17 cellular contexts compared by ENCODE assay signal in the genomic region with DNA sequence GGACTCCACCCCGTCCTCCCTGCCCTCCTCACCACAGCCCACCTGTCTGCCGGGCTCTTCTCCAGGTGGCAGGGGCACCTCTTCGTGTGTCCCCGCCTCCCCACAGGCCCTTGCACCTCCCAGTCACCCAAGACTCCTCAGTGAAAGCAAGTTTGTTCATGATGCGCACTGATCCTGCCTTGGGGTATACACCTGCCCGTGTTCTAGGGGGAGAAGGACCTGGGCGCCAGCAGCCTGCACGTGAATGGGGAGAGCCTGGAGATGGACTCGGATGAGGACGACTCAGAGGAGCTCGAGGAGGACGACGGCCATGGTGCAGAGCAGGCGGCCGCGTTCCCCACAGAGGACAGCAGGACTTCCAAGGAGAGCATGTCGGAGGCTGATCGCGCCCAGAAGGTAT.
A peak's percentile ranks its signal among the peaks of the same experiment; 100 is the strongest.
DNase-seq lines count a peak whose midpoint lies in the region; ATAC-seq and TF ChIP-seq lines count a peak whose summit lies in the region.
"Had no signal": no experiment of that assay in that cellular context is flagged by ENCODE, and none has a peak within 500 bp of the region (broad histone marks: within the 10 kb centered on the region; RNA-seq: fewer than 3 reads in every experiment).

No MANE protein-coding gene starts in this region.

- no peaks in the 10 kb centered on the region for H3K9me3 Mint-ChIP-seq in activated T-helper 17 cell treated with anti-CD3 and anti-CD28 coated beads, Interleukin-2, amount 50 U/mL, for 72 hours
- H3K9me3 Mint-ChIP-seq in memory B cell, result no peaks in the 10 kb centered on the region
- peaks cover 2% of the 10 kb centered on the region for H3K9me3 Mint-ChIP-seq in stimulated activated memory B cell treated with anti-CD40 and anti-IgM and Interleukin-4, amounts not matched to agents 10 μg/mL and 1 μg/mL and 100 μg/mL, for 72 hours
- H3K9me3 Mint-ChIP-seq: CD4-positive, CD25-positive, alpha-beta regulatory T cell had no signal

- peaks cover 7% of the 10 kb centered on the region for H3K4me1 Mint-ChIP-seq in activated T-helper 17 cell treated with anti-CD3 and anti-CD28 coated beads, Interleukin-2, amount 50 U/mL, for 72 hours
- peaks cover 29% of the 10 kb centered on the region for H3K4me1 Mint-ChIP-seq in memory B cell
- peaks cover 73% of the 10 kb centered on the region for H3K4me1 Mint-ChIP-seq in stimulated activated memory B cell treated with anti-CD40 and anti-IgM and Interleukin-4, amounts not matched to agents 10 μg/mL and 1 μg/mL and 100 μg/mL, for 72 hours

- peaks cover 40% of the 10 kb centered on the region for H3K4me1 ChIP-seq in OCI-LY1 (ENCODE audit: insufficient read depth, low read length, severe bottlenecking)
- H3K4me1 ChIP-seq: HAP-1 had no signal

- no peak for ATAC-seq in activated T-helper 17 cell treated with anti-CD3 and anti-CD28 coated beads, Interleukin-2, amount 50 U/mL, for 72 hours (replicated peaks)
- no peak for ATAC-seq in memory B cell (ENCODE audit: low read depth)
- ATAC-seq in stimulated activated memory B cell treated with anti-CD40 and anti-IgM and Interleukin-4, amounts not matched to agents 10 μg/mL and 1 μg/mL and 100 μg/mL, for 72 hours, result no peak

- no peak for TF ChIP-seq CTCF in OCI-LY1 (IDR thresholded peaks at IDR 0.05; ENCODE audit: low read length)
- no peak for TF ChIP-seq CTCF in brain microvascular endothelial cell (IDR thresholded peaks at IDR 0.05; ENCODE audit: low read depth, low read length, missing control alignments)

- H3K79me2 ChIP-seq in OCI-LY1 (ENCODE audit: insufficient read depth, low read length), result 0 out of 2 replicates have a peak, but pooled peaks cover 3% of the 10 kb centered on the region

- H3K27ac Mint-ChIP-seq in activated T-helper 17 cell treated with anti-CD3 and anti-CD28 coated beads, Interleukin-2, amount 50 U/mL, for 72 hours, result peak overlapping the region; percentile 42
- peak overlapping the region; percentile 92 for H3K27ac Mint-ChIP-seq in memory B cell
- H3K27ac Mint-ChIP-seq in stimulated activated memory B cell treated with anti-CD40 and anti-IgM and Interleukin-4, amounts not matched to agents 10 μg/mL and 1 μg/mL and 100 μg/mL, for 72 hours, result peak overlapping the region; percentile 95

- H3K9ac ChIP-seq in OCI-LY1 (ENCODE audit: low read length), result no peak overlapping the region

- H3K36me3 ChIP-seq in OCI-LY1 (ENCODE audit: insufficient read depth, low read length) (peaks cover 69% of the 10 kb centered on the region), brain microvascular endothelial cell (replicated peaks) (peaks cover 15% of the 10 kb centered on the region)

- no peaks in the 10 kb centered on the region for H3K9me3 ChIP-seq in OCI-LY1 (ENCODE audit: low read length)
- H3K9me3 ChIP-seq: HAP-1, MG63 had no signal

- H2AFZ ChIP-seq in OCI-LY1 (ENCODE audit: low read length), result no peak overlapping the region

- H3K4me2 ChIP-seq in OCI-LY1 (ENCODE audit: low read length), result no peak overlapping the region

- no peak overlapping the region for H3K4me3 Mint-ChIP-seq in activated T-helper 17 cell treated with anti-CD3 and anti-CD28 coated beads, Interleukin-2, amount 50 U/mL, for 72 hours
- H3K4me3 Mint-ChIP-seq in memory B cell, result no peak overlapping the region
- H3K4me3 Mint-ChIP-seq in stimulated activated memory B cell treated with anti-CD40 and anti-IgM and Interleukin-4, amounts not matched to agents 10 μg/mL and 1 μg/mL and 100 μg/mL, for 72 hours, result no peak overlapping the region

- no peak overlapping the region for H3K4me3 ChIP-seq in OCI-LY1 (ENCODE audit: low read depth, low read length, poor library complexity, severe bottlenecking)
- H3K4me3 ChIP-seq in brain microvascular endothelial cell (ENCODE audit: low read depth, low read length), result no peak overlapping the region
- H3K4me3 ChIP-seq: HAP-1, MG63 had no signal

- H3K27me3 ChIP-seq in OCI-LY1 (ENCODE audit: insufficient read depth, low read length) (no peaks in the 10 kb centered on the region), brain microvascular endothelial cell (replicated peaks) (no peaks in the 10 kb centered on the region)
- H3K27me3 ChIP-seq: MG63 had no signal

- in situ Hi-C loops in brain microvascular endothelial cell (cut with HindIII; ENCODE audit: low pct_ligation_motif_present, low sequenced_read_pairs), result no loop called here

- peaks cover 76% of the 10 kb centered on the region for H3K36me3 Mint-ChIP-seq in activated T-helper 17 cell treated with anti-CD3 and anti-CD28 coated beads, Interleukin-2, amount 50 U/mL, for 72 hours (ENCODE audit: low read depth)
- H3K36me3 Mint-ChIP-seq in memory B cell, result peaks cover 21% of the 10 kb centered on the region
- H3K36me3 Mint-ChIP-seq in stimulated activated memory B cell treated with anti-CD40 and anti-IgM and Interleukin-4, amounts not matched to agents 10 μg/mL and 1 μg/mL and 100 μg/mL, for 72 hours, result peaks cover 73% of the 10 kb centered on the region

- H3F3A ChIP-seq in OCI-LY1 (ENCODE audit: insufficient read depth, low read length), result no peaks in the 10 kb centered on the region

- peak overlapping the region; percentile 55 for H3K27ac ChIP-seq in OCI-LY1 (ENCODE audit: low read depth, low read length, poor library complexity, severe bottlenecking)
- no peak overlapping the region for H3K27ac ChIP-seq in brain microvascular endothelial cell

- no peaks in the 10 kb centered on the region for H3K27me3 Mint-ChIP-seq in activated T-helper 17 cell treated with anti-CD3 and anti-CD28 coated beads, Interleukin-2, amount 50 U/mL, for 72 hours
- H3K27me3 Mint-ChIP-seq in memory B cell, result no peaks in the 10 kb centered on the region
- H3K27me3 Mint-ChIP-seq in stimulated activated memory B cell treated with anti-CD40 and anti-IgM and Interleukin-4, amounts not matched to agents 10 μg/mL and 1 μg/mL and 100 μg/mL, for 72 hours, result no peaks in the 10 kb centered on the region
- H3K27me3 Mint-ChIP-seq: CD4-positive, CD25-positive, alpha-beta regulatory T cell had no signal

- H3K9me2 ChIP-seq in OCI-LY1 (ENCODE audit: low read depth, low read length), result no peaks in the 10 kb centered on the region

- no peaks in the 10 kb centered on the region for H4K20me1 ChIP-seq in OCI-LY1 (ENCODE audit: insufficient read depth, low read length)

- no peak for DNase-seq in memory B cell (ENCODE audit: low spot score in 2 of 2)
- no peak for DNase-seq in brain microvascular endothelial cell
- DNase-seq in DMS53 (lab: John Stamatoyannopoulos, UW), result no peak
- DNase-seq in stimulated activated CD8-positive, alpha-beta memory T cell treated with anti-CD3 and anti-CD28 coated beads, Interleukin-4, amount 100 ng/mL, for 48 hours, result no peak
- DNase-seq: ACHN; AML-193; CD4-positive, CD25-positive, alpha-beta regulatory T cell; MG63; NCI-H1092 treated with DMSO at 0.1 percent for 48 hours; NCI-H1694; NCI-H226; NCI-H524 treated with DMSO at 0.1 percent for 48 hours; SIG-M5 had no signal

Comparison
In these comparisons a context has a peak if more than half of its experiments do, and no peak if none do; other contexts are left out.
1. H3K27ac Mint-ChIP-seq: peak in every context shown above with its lines; median percentile 95 in stimulated activated memory B cell treated with anti-CD40 and anti-IgM and Interleukin-4, amounts not matched to agents 10 μg/mL and 1 μg/mL and 100 μg/mL, for 72 hours; 92 in memory B cell; 42 in activated T-helper 17 cell treated with anti-CD3 and anti-CD28 coated beads, Interleukin-2, amount 50 U/mL, for 72 hours.